In genomic region chr10:124213471-124213870, GRCh38 we compare ENCODE assay signal across 15 cellular contexts.
A peak's percentile ranks its signal among the peaks of the same experiment; 100 is the strongest.
DNase-seq lines count a peak whose midpoint lies in the region; ATAC-seq and TF ChIP-seq lines count a peak whose summit lies in the region.
"Had no signal": no experiment of that assay in that cellular context is flagged by ENCODE, and none has a peak within 500 bp of the region (broad histone marks: within the 10 kb centered on the region; RNA-seq: fewer than 3 reads in every experiment).

No MANE protein-coding gene starts in this region.

- no peak overlapping the region for H2AFZ ChIP-seq in PC-3 (ENCODE audit: low read length)

- no peak overlapping the region for H3K4me3 ChIP-seq in PC-3 (ENCODE audit: low read length)
- H3K4me3 ChIP-seq in kidney epithelial cell (ENCODE audit: low read depth, low read length): no peak overlapping the region
- H3K4me3 ChIP-seq in SJCRH30: no peak overlapping the region
- no peak overlapping the region for H3K4me3 ChIP-seq in testis

- no peaks in the 10 kb centered on the region for H3F3A ChIP-seq in PC-3 (ENCODE audit: low read length, unreplicated experiment)

- no peak overlapping the region for H3K4me2 ChIP-seq in PC-3 (ENCODE audit: low read length)

- no peaks in the 10 kb centered on the region for H4K20me1 ChIP-seq in PC-3 (ENCODE audit: low read length)

- no peak overlapping the region for H3K9ac ChIP-seq in PC-3 (ENCODE audit: low read length)

- intact Hi-C loops in PC-3 (cut with micrococcal nuclease): no loop called here
- intact Hi-C loops in testis (cut with DNase I; ENCODE audit: low total_unique reads): no loop called here

- H3K27me3 ChIP-seq in PC-3 (ENCODE audit: low read length) (no peaks in the 10 kb centered on the region), kidney epithelial cell (ENCODE audit: control insufficient read depth, insufficient read depth, low read length) (no peaks in the 10 kb centered on the region), SJCRH30 (no peaks in the 10 kb centered on the region), testis (no peaks in the 10 kb centered on the region)

- BruUV-seq in PC-3 (replicated peaks; lab: Mats Ljungman, UMichigan): no TSS peak

- ATAC-seq in PC-3 (no peak), GM18520 (IDR thresholded peaks at IDR 0.05; ENCODE audit: unreplicated experiment) (no peak)

- no peaks in the 10 kb centered on the region for H3K79me2 ChIP-seq in PC-3 (ENCODE audit: low read length)

- WGBS in testis, 2 donors: 96 to 97% methylated on average over 2 of the region's 2 CpGs

- POLR2A ChIA-PET in PC-3 (lab: Charles Lee; ENCODE audit: unreplicated experiment): no interaction called here

- H3K27ac ChIP-seq in PC-3 (ENCODE audit: low read length) (no peak overlapping the region), SJCRH30 (no peak overlapping the region), testis (no peak overlapping the region)

- no peaks in the 10 kb centered on the region for H3K36me3 ChIP-seq in PC-3 (ENCODE audit: low read depth, low read length)
- H3K36me3 ChIP-seq in kidney epithelial cell (ENCODE audit: control insufficient read depth, insufficient read depth, low read length): no peaks in the 10 kb centered on the region
- no peaks in the 10 kb centered on the region for H3K36me3 ChIP-seq in SJCRH30
- H3K36me3 ChIP-seq in testis (ENCODE audit: low read depth, missing control alignments): no peaks in the 10 kb centered on the region

- H3K9me2 ChIP-seq in PC-3 (replicated peaks; ENCODE audit: low read length): no peaks in the 10 kb centered on the region

- CTCF ChIA-PET in PC-3 (lab: Charles Lee): no interaction called here

- no peak for TF ChIP-seq POLR2A in testis (IDR thresholded peaks at IDR 0.05)

- TF ChIP-seq CTCF in PC-3 (conservative IDR thresholded peaks at IDR 0.05; ENCODE audit: low read depth, low read length) (no peak), kidney epithelial cell (IDR thresholded peaks at IDR 0.05; ENCODE audit: insufficient read depth, low read length, poor library complexity, severe bottlenecking) (no peak), testis (IDR thresholded peaks at IDR 0.05) (no peak)

- H3K4me1 ChIP-seq in PC-3 (ENCODE audit: insufficient read depth, low read length): no peaks in the 10 kb centered on the region
- no peaks in the 10 kb centered on the region for H3K4me1 ChIP-seq in SJCRH30
- H3K4me1 ChIP-seq in testis: no peaks in the 10 kb centered on the region

- H3K9me3 ChIP-seq in PC-3 (ENCODE audit: low read length): no peaks in the 10 kb centered on the region
- H3K9me3 ChIP-seq in SJCRH30 (replicated peaks): no peaks in the 10 kb centered on the region
- no peaks in the 10 kb centered on the region for H3K9me3 ChIP-seq in testis

- DNase-seq in EL: peak; percentile 71
- DNase-seq in PC-3: peak; percentile 19
- DNase-seq in dedifferentiated amniotic fluid mesenchymal stem cell (ENCODE audit: extremely low spot score): peak; percentile 35
- DNase-seq in kidney epithelial cell (ENCODE audit: low read depth): peak; percentile 23
- no peak for DNase-seq in activated effector memory CD4-positive, alpha-beta T cell treated with Interleukin-2 at 50 U/mL for 16 hours
- DNase-seq in SJCRH30: no peak
- no peak for DNase-seq in testis
- DNase-seq: AML-193, COR-L47, KBM-7, NCI-H1436 treated with DMSO at 0.1 percent for 48 hours, NCI-H2029 treated with DMSO at 0.1 percent for 48 hours, NCI-H510A treated with DMSO at 0.1 percent for 48 hours, SHP77 treated with DMSO at 0.1 percent for 48 hours had no signal

Comparison
In these comparisons a context has a peak if more than half of its experiments do, and no peak if none do; other contexts are left out.
1. DNase-seq: peak in EL (single experiment), PC-3 (single experiment), dedifferentiated amniotic fluid mesenchymal stem cell (single experiment) and kidney epithelial cell (single experiment); none in activated effector memory CD4-positive, alpha-beta T cell treated with Interleukin-2 at 50 U/mL for 16 hours (single experiment), SJCRH30 (0 of 2) and testis (single experiment).